23 cellular contexts compared by ENCODE assay signal in the genomic region with DNA sequence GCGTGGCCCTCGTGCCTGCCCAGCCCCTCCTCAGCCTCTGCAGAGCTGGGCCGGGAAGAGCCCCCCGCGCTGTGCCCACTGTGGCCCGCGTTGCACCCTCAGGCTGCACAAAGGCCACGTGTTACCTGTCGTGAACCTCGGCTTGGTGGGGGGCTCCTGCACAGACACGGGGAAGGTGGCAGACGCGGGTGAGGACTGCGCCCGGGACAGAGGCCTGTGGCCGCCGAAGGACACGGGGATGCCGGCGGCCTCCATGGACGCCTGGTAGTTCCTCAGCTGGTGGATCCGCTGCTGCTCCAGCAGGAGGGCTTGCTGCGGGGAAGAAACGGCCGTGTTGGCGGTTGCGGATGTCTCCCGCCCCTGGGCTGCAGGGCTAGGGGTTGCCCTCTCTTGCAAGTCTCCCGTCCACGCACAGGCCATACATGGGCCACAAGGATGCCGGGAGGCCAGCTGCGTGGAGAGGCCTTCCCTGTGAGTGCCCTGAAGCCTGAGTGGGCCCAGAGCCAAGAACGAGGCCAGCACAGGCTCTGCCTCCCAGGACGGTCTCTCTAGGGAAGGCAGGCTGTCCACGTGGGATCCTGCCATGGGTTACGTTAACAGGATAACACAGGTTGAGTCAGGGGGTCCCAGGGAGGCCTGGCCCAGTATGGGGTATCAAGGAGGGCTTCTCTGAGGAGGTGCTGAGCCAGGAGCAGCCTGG.
DNase-seq lines count a peak whose midpoint lies in the region; ATAC-seq and TF ChIP-seq lines count a peak whose summit lies in the region.
"Had no signal": no experiment of that assay in that cellular context is flagged by ENCODE, and none has a peak within 500 bp of the region (broad histone marks: within the 10 kb centered on the region; RNA-seq: fewer than 3 reads in every experiment).

No MANE protein-coding gene starts in this region.

- WGBS in right cardiac atrium: 90% methylated on average over 36 of the region's 36 CpGs

- H3K27me3 ChIP-seq in right cardiac atrium (ENCODE audit: control insufficient read depth, insufficient read depth) (no peaks in the 10 kb centered on the region), right atrium auricular region (no peaks in the 10 kb centered on the region), muscle layer of duodenum (ENCODE audit: low read depth, low read length) (no peaks in the 10 kb centered on the region)
- H3K27me3 ChIP-seq: Peyer's patch had no signal

- intact Hi-C loops in right cardiac atrium (cut with DNase I): no loop called here

- TF ChIP-seq CTCF in right atrium auricular region (IDR thresholded peaks at IDR 0.05) (no peak), nephron progenitor cell (IDR thresholded peaks at IDR 0.05) (no peak)

- no peaks in the 10 kb centered on the region for H3K27me3 Mint-ChIP-seq in stimulated activated memory B cell treated with anti-CD40 and anti-IgM and Interleukin-4, amounts not matched to agents 10 μg/mL and 1 μg/mL and 100 μg/mL, for 72 hours
- no peaks in the 10 kb centered on the region for H3K27me3 Mint-ChIP-seq in nephron progenitor cell (ENCODE audit: low read depth, poor library complexity)

- no peaks in the 10 kb centered on the region for H3K4me1 Mint-ChIP-seq in stimulated activated memory B cell treated with anti-CD40 and anti-IgM and Interleukin-4, amounts not matched to agents 10 μg/mL and 1 μg/mL and 100 μg/mL, for 72 hours
- H3K4me1 Mint-ChIP-seq in nephron progenitor cell: peaks cover 14% of the 10 kb centered on the region

- H3K36me3 ChIP-seq in right atrium auricular region: peaks cover 45% of the 10 kb centered on the region
- H3K36me3 ChIP-seq in muscle layer of duodenum (ENCODE audit: control insufficient read depth in 1 of 2, insufficient read depth in 2 of 2, low read length in 2 of 2): peaks cover 15 to 54% of the 10 kb centered on the region in 2 donors

- H3K36me3 Mint-ChIP-seq in stimulated activated memory B cell treated with anti-CD40 and anti-IgM and Interleukin-4, amounts not matched to agents 10 μg/mL and 1 μg/mL and 100 μg/mL, for 72 hours: peaks cover 13% of the 10 kb centered on the region
- peaks cover 13% of the 10 kb centered on the region for H3K36me3 Mint-ChIP-seq in nephron progenitor cell (ENCODE audit: low read depth)

- no peaks in the 10 kb centered on the region for H3K9me3 Mint-ChIP-seq in stimulated activated memory B cell treated with anti-CD40 and anti-IgM and Interleukin-4, amounts not matched to agents 10 μg/mL and 1 μg/mL and 100 μg/mL, for 72 hours
- H3K9me3 Mint-ChIP-seq in nephron progenitor cell: no peaks in the 10 kb centered on the region
- H3K9me3 Mint-ChIP-seq: HFFc6 had no signal

- H3K4me1 ChIP-seq in right cardiac atrium (ENCODE audit: control insufficient read depth, insufficient read depth, low read length) (peaks cover 4% of the 10 kb centered on the region), right atrium auricular region (peaks cover 0 to 22% of the 10 kb centered on the region in 2 donors), muscle layer of duodenum (ENCODE audit: control insufficient read depth in 1 of 2, insufficient read depth in 2 of 2, low read length in 2 of 2) (peaks cover 2 to 43% of the 10 kb centered on the region in 2 donors)

- H3K4me3 ChIP-seq in right cardiac atrium (ENCODE audit: low read length): no peak overlapping the region
- H3K4me3 ChIP-seq in right atrium auricular region: no peak overlapping the region
- no peak overlapping the region for H3K4me3 ChIP-seq in muscle layer of duodenum (ENCODE audit: low read depth in 1 of 2, low read length in 2 of 2)
- H3K4me3 ChIP-seq: Peyer's patch had no signal

- H3K9me3 ChIP-seq in right cardiac atrium (ENCODE audit: control insufficient read depth, low read length) (no peaks in the 10 kb centered on the region), right atrium auricular region (no peaks in the 10 kb centered on the region), muscle layer of duodenum (ENCODE audit: control insufficient read depth in 1 of 2, low read length in 2 of 2) (no peaks in the 10 kb centered on the region)
- H3K9me3 ChIP-seq: Peyer's patch had no signal

- ATAC-seq in right cardiac atrium: no peak
- peak; percentile 20 for ATAC-seq in stimulated activated memory B cell treated with anti-CD40 and anti-IgM and Interleukin-4, amounts not matched to agents 10 μg/mL and 1 μg/mL and 100 μg/mL, for 72 hours
- ATAC-seq: Right ventricle myocardium inferior had no signal

- no peak overlapping the region for H3K4me3 Mint-ChIP-seq in stimulated activated memory B cell treated with anti-CD40 and anti-IgM and Interleukin-4, amounts not matched to agents 10 μg/mL and 1 μg/mL and 100 μg/mL, for 72 hours
- H3K4me3 Mint-ChIP-seq in nephron progenitor cell: no peak overlapping the region
- H3K4me3 Mint-ChIP-seq: HFFc6 had no signal

- peak in 2 of 3 donors; percentile 35 to 63 for DNase-seq in right cardiac atrium
- no peak for DNase-seq in right atrium auricular region (ENCODE audit: low spot score)
- no peak for DNase-seq in nephron progenitor cell
- DNase-seq in NOMO-1 treated with dmso at 0.1 percent for 144 hours (lab: John Stamatoyannopoulos, UW; ENCODE audit: unreplicated experiment): no peak
- DNase-seq in Kasumi-1 (lab: John Stamatoyannopoulos, UW): no peak
- no peak for DNase-seq in NCI-H526 (lab: John Stamatoyannopoulos, UW)
- DNase-seq: DMS 273 treated with DMSO at 0.1 percent for 48 hours, EL, HFFc6, IMR-90, Karpas-422, MM.1S, NCI-H1105, NCI-H1694, NCI-H2107, NCI-H2227 treated with DMSO at 0.1 percent for 48 hours, NCI-H524, Peyer's patch had no signal

- no peak overlapping the region for H3K27ac Mint-ChIP-seq in stimulated activated memory B cell treated with anti-CD40 and anti-IgM and Interleukin-4, amounts not matched to agents 10 μg/mL and 1 μg/mL and 100 μg/mL, for 72 hours
- H3K27ac Mint-ChIP-seq in nephron progenitor cell: no peak overlapping the region
- H3K27ac Mint-ChIP-seq: HFFc6 had no signal

- H3K27ac ChIP-seq in right cardiac atrium (ENCODE audit: low read length) (no peak overlapping the region), right atrium auricular region (no peak overlapping the region), muscle layer of duodenum (ENCODE audit: low read length) (peak overlapping the region; percentile 33)
- H3K27ac ChIP-seq: 22Rv1, C4-2B had no signal

Comparison
In these comparisons a context has a peak if more than half of its experiments do, and no peak if none do; other contexts are left out.
1. DNase-seq: peak in right cardiac atrium (2 of 3); none in right atrium auricular region (single experiment), nephron progenitor cell (single experiment), NOMO-1 treated with dmso at 0.1 percent for 144 hours (single experiment), Kasumi-1 (0 of 2) and NCI-H526 (0 of 2).